In genomic region chr14:73714656-73715081, GRCh38 we compare ENCODE assay signal across 8 cellular contexts. TPM values are rescaled to one million over a fixed set of nuclear protein-coding genes. Genes with fewer than 3 reads are reported as not detected.
A peak's percentile ranks its signal among the peaks of the same experiment; 100 is the strongest.
DNase-seq lines count a peak whose midpoint lies in the region; ATAC-seq and TF ChIP-seq lines count a peak whose summit lies in the region.

No MANE protein-coding gene starts in this region.

- peaks cover 18% of the 10 kb centered on the region for H3K4me1 Mint-ChIP-seq in activated CD8-positive, alpha-beta T cell treated with anti-CD3 and anti-CD28 coated beads for 36 hours (ENCODE audit: low read depth)

- peak overlapping the region; percentile 93 for H3K9ac ChIP-seq in iPS-18a (ENCODE audit: low read length)

- peak; percentile 6 for ATAC-seq in HG03442 (IDR thresholded peaks at IDR 0.05; ENCODE audit: unreplicated experiment)
- no peak for ATAC-seq in activated CD8-positive, alpha-beta T cell treated with anti-CD3 and anti-CD28 coated beads for 36 hours

- DNase-seq in NCI-H1092 treated with DMSO at 0.1 percent for 48 hours (lab: John Stamatoyannopoulos, UW) (peak; percentile 84), NCI-H1092 (lab: John Stamatoyannopoulos, UW) (no peak), NCI-H2196 (lab: John Stamatoyannopoulos, UW; ENCODE audit: unreplicated experiment) (no peak)
- DNase-seq in activated CD8-positive, alpha-beta T cell treated with anti-CD3 and anti-CD28 coated beads for 36 hours: no peak
- no peak for DNase-seq in stimulated activated CD4-positive, alpha-beta T cell treated with anti-CD3 and anti-CD28 coated beads, Interleukin-4, amount 100 ng/mL, for 1 hour

- no peaks in the 10 kb centered on the region for H3K9me3 ChIP-seq in iPS-18a (ENCODE audit: control insufficient read depth, low read depth, low read length)

- peaks cover 32% of the 10 kb centered on the region for H3K4me1 ChIP-seq in iPS-18a (ENCODE audit: control insufficient read depth, low read depth, low read length)

- peak overlapping the region; percentile 93 for H3K4me3 ChIP-seq in iPS-18a (ENCODE audit: low read length)

- peaks cover 6% of the 10 kb centered on the region for H3K27me3 ChIP-seq in iPS-18a (ENCODE audit: control insufficient read depth, insufficient read depth, low read length)

- peaks cover 29% of the 10 kb centered on the region for H3K36me3 Mint-ChIP-seq in activated CD8-positive, alpha-beta T cell treated with anti-CD3 and anti-CD28 coated beads for 36 hours (ENCODE audit: low read depth)

- intact Hi-C loops in activated CD8-positive, alpha-beta T cell treated with anti-CD3 and anti-CD28 coated beads for 36 hours (cut with micrococcal nuclease): no loop called here

- no peak overlapping the region for H3K27ac ChIP-seq in iPS-18a (ENCODE audit: low read length)
- H3K27ac ChIP-seq in temporal lobe (ENCODE audit: low read depth, low read length): peak overlapping the region; percentile 62

- no peak for TF ChIP-seq CTCF in activated CD8-positive, alpha-beta T cell treated with anti-CD3 and anti-CD28 coated beads for 36 hours (IDR thresholded peaks at IDR 0.05)

- peak overlapping the region; percentile 9 for H3K27ac Mint-ChIP-seq in activated CD8-positive, alpha-beta T cell treated with anti-CD3 and anti-CD28 coated beads for 36 hours

- H3K27me3 Mint-ChIP-seq in activated CD8-positive, alpha-beta T cell treated with anti-CD3 and anti-CD28 coated beads for 36 hours: no peaks in the 10 kb centered on the region

- CTCF ChIA-PET in activated CD8-positive, alpha-beta T cell treated with anti-CD3 and anti-CD28 coated beads for 36 hours (lab: Charles Lee): interaction anchor here (1.6 to 3.7 kb wide), 2 partner anchors 10 to 13 kb away, joined by 4 to 32 read pairs; no protein-coding TSS in a partner anchor

- H3K9me3 Mint-ChIP-seq in activated CD8-positive, alpha-beta T cell treated with anti-CD3 and anti-CD28 coated beads for 36 hours: no peaks in the 10 kb centered on the region

- peak overlapping the region; percentile 74 for H3K4me3 Mint-ChIP-seq in activated CD8-positive, alpha-beta T cell treated with anti-CD3 and anti-CD28 coated beads for 36 hours

- no peaks in the 10 kb centered on the region for H3K36me3 ChIP-seq in iPS-18a (ENCODE audit: control insufficient read depth, low read depth, low read length)

- POLR2A ChIA-PET in activated CD8-positive, alpha-beta T cell treated with anti-CD3 and anti-CD28 coated beads for 36 hours (lab: Charles Lee): interaction anchor here (1.5 to 4.9 kb wide), 2 partner anchors 39 to 69 kb away, joined by 3 to 25 read pairs; no protein-coding TSS in a partner anchor

RNA-seq across cellular contexts. Expression of gene PNMA1, which starts 0.5 kb away (rescaled TPM):
- total RNA-seq in activated CD8-positive, alpha-beta T cell treated with anti-CD3 and anti-CD28 coated beads for 36 hours: 10 to 100 TPM; 22.9 to 24.1 TPM
- total RNA-seq in temporal lobe: 113 TPM
